19 cellular contexts compared by ENCODE assay signal in genomic region chr20:37473249-37474000, GRCh38. TPM values are rescaled to one million over a fixed set of nuclear protein-coding genes. Genes with fewer than 3 reads are reported as not detected.
A peak's percentile ranks its signal among the peaks of the same experiment; 100 is the strongest.
DNase-seq lines count a peak whose midpoint lies in the region; ATAC-seq, FAIRE-seq and TF ChIP-seq lines count a peak whose summit lies in the region.
"Had no signal": no experiment of that assay in that cellular context is flagged by ENCODE, and none has a peak within 500 bp of the region (broad histone marks: within the 10 kb centered on the region; RNA-seq: fewer than 3 reads in every experiment).

No MANE protein-coding gene starts in this region.

- H3K4ac ChIP-seq in H1 (replicated peaks; ENCODE audit: insufficient read length, low read depth, low read length) = no peak overlapping the region

- no peak overlapping the region for H3K4me3 Mint-ChIP-seq in type B pancreatic cell
- H3K4me3 Mint-ChIP-seq: CD4-positive, alpha-beta T cell; GM23338; H9 had no signal

- H2AFZ ChIP-seq in H1 (ENCODE audit: low read length) = no peak overlapping the region
- no peak overlapping the region for H2AFZ ChIP-seq in neural cell (ENCODE audit: low read depth, low read length)
- H2AFZ ChIP-seq in smooth muscle cell (ENCODE audit: low read depth) = no peak overlapping the region
- H2AFZ ChIP-seq: GM23338 had no signal

- no peak for FAIRE-seq in H1 (lab: Jason Lieb, UNC)
- FAIRE-seq: A549, GM19239 had no signal

- CTCF ChIA-PET in H1 (lab: Charles Lee; ENCODE audit: partially characterized antibody) = interaction anchor here (1.0 to 1.5 kb wide), 2 partner anchors 29 to 76 kb away, joined by 3 read pairs; no protein-coding TSS in a partner anchor

- H3K14ac ChIP-seq in H1 (ENCODE audit: insufficient read length) = no peak overlapping the region

- H3K9me3 Mint-ChIP-seq in type B pancreatic cell = peaks cover 6% of the 10 kb centered on the region

- H3K4me2 ChIP-seq in H1 (ENCODE audit: insufficient read depth in 1 of 2, low read depth in 2 of 2, low read length in 2 of 2) = no peak overlapping the region
- no peak overlapping the region for H3K4me2 ChIP-seq in neural cell (ENCODE audit: low read length)
- no peak overlapping the region for H3K4me2 ChIP-seq in smooth muscle cell
- H3K4me2 ChIP-seq: A549, GM23338 had no signal

- no peak overlapping the region for H2BK120ac ChIP-seq in H1 (replicated peaks; ENCODE audit: low read depth, low read length)

- peaks cover 0 to 3% (median 0%) of the 10 kb centered on the region in 4 experiments; a peak in 1 of 7 replicates for H3K4me1 ChIP-seq in H1 (replicated peaks in 1 of 4; ENCODE audit: control insufficient read depth in 3 of 4, insufficient read depth in 4 of 4, low read length in 3 of 4)
- no peaks in the 10 kb centered on the region for H3K4me1 ChIP-seq in smooth muscle cell (ENCODE audit: low read depth)
- H3K4me1 ChIP-seq: A549 had no signal

- no peak overlapping the region for H2BK5ac ChIP-seq in H1 (ENCODE audit: low read depth, low read length)

- no peak overlapping the region for H3K27ac Mint-ChIP-seq in type B pancreatic cell
- H3K27ac Mint-ChIP-seq: CD4-positive, alpha-beta T cell; GM23338; H9 had no signal

- H3K9me3 ChIP-seq in H1 (ENCODE audit: insufficient read depth in 2 of 2, low read depth in 1 of 2, low read length in 1 of 2) (no peaks in the 10 kb centered on the region), neural cell (ENCODE audit: low read length) (no peaks in the 10 kb centered on the region), smooth muscle cell (replicated peaks; ENCODE audit: low read depth) (no peaks in the 10 kb centered on the region)
- H3K9me3 ChIP-seq: A549 had no signal

- H3K27me3 ChIP-seq in H1 (replicated peaks in 1 of 4; ENCODE audit: control insufficient read depth in 3 of 4, extremely low read depth in 1 of 4, insufficient read depth in 3 of 4, low read length in 3 of 4) (no peaks in the 10 kb centered on the region; a peak in 1 of 7 replicates), neural cell (ENCODE audit: insufficient read depth, low read depth, low read length) (no peaks in the 10 kb centered on the region), smooth muscle cell (ENCODE audit: low read depth) (no peaks in the 10 kb centered on the region)

- no peaks in the 10 kb centered on the region for H3K9me2 ChIP-seq in neural cell (ENCODE audit: insufficient read depth, low read length)

- H3K36me3 Mint-ChIP-seq in type B pancreatic cell = no peaks in the 10 kb centered on the region

- no peaks in the 10 kb centered on the region for H4K20me1 ChIP-seq in H1 (replicated peaks in 1 of 2; ENCODE audit: control insufficient read depth in 1 of 2, insufficient read depth in 2 of 2, low read length in 2 of 2)
- H4K20me1 ChIP-seq in neural cell (ENCODE audit: insufficient read depth) = no peaks in the 10 kb centered on the region
- no peaks in the 10 kb centered on the region for H4K20me1 ChIP-seq in smooth muscle cell (ENCODE audit: low read depth)

- POLR2A ChIA-PET in H1 (lab: Charles Lee; ENCODE audit: partially characterized antibody) = interaction anchor here (0.9 kb wide), 1 partner anchor 29 kb away, joined by 3 read pairs; no protein-coding TSS in a partner anchor

- H3K36me3 ChIP-seq in H1 (ENCODE audit: control insufficient read depth in 2 of 4, insufficient read depth in 4 of 4, low read length in 3 of 4) (no peaks in the 10 kb centered on the region), neural cell (ENCODE audit: insufficient read depth, low read length) (no peaks in the 10 kb centered on the region), smooth muscle cell (ENCODE audit: low read depth) (no peaks in the 10 kb centered on the region)

- H2AK5ac ChIP-seq in H1 (ENCODE audit: low read depth, low read length) = no peak overlapping the region

- TF ChIP-seq EP300 in H1 (IDR thresholded peaks at IDR 0.05; ENCODE audit: borderline replicate concordance in 1 of 2, low read depth in 2 of 2, low read length in 2 of 2) (no peak), neural cell (conservative IDR thresholded peaks at IDR 0.05; ENCODE audit: poor library complexity, severe bottlenecking) (peak; percentile 11)

- H3K4me1 Mint-ChIP-seq in type B pancreatic cell (ENCODE audit: unreplicated experiment) = peaks cover 17% of the 10 kb centered on the region
- H3K4me1 Mint-ChIP-seq: GM23338 had no signal

- 82% methylated on average over 11 of the region's 11 CpGs; no CpG with 5 or more reads in 1 of the 2 experiments for WGBS in H1 (ENCODE audit: extremely low coverage in 1 of 2, insufficient coverage in 1 of 2, insufficient read length in 1 of 2, insufficient replicate concordance in 2 of 2, low coverage in 1 of 2, low lambda C conversion rate in 2 of 2, missing lambda C conversion rate in 1 of 2), 2 experiments
- 94% methylated on average over 11 of the region's 11 CpGs for whole genome bisulfite sequencing in smooth muscle cell (ENCODE audit: low lambda C conversion rate)

- H3K27ac ChIP-seq in H1 (ENCODE audit: low read depth, low read length) (no peak overlapping the region), neural cell (ENCODE audit: low read length) (peak overlapping the region; percentile 88), smooth muscle cell (ENCODE audit: low read depth) (no peak overlapping the region)
- H3K27ac ChIP-seq: 22Rv1, A549, C4-2B had no signal

- TF ChIP-seq RAD21 in H1 (IDR thresholded peaks at IDR 0.05 in 1 of 2, conservative IDR thresholded peaks at IDR 0.05 in 1 of 2; ENCODE audit: low read depth in 2 of 2, low read length in 2 of 2) (no peak), neural cell (conservative IDR thresholded peaks at IDR 0.05) (no peak)

- no peak overlapping the region for H2BK20ac ChIP-seq in H1 (ENCODE audit: low read length)

- H3K56ac ChIP-seq in H1 (replicated peaks; ENCODE audit: insufficient read length, low read depth, low read length) = no peak overlapping the region

- TF ChIP-seq POLR2A in H1 (IDR thresholded peaks at IDR 0.05; ENCODE audit: control extremely low read depth in 1 of 2, low read depth in 2 of 2, low read length in 2 of 2) = no peak

- no peak overlapping the region for H4K91ac ChIP-seq in H1 (replicated peaks; ENCODE audit: insufficient read length, low read length)

- ATAC-seq in GM21447 (IDR thresholded peaks at IDR 0.05; ENCODE audit: unreplicated experiment) = no peak
- ATAC-seq in GM18868 (IDR thresholded peaks at IDR 0.05; ENCODE audit: unreplicated experiment) = no peak
- ATAC-seq: A549, GM23338 had no signal

- H4K5ac ChIP-seq in H1 (ENCODE audit: insufficient read length, low read depth, low read length) = no peak overlapping the region

- peaks cover 21% of the 10 kb centered on the region for H3K27me3 Mint-ChIP-seq in type B pancreatic cell

- no peak overlapping the region for H3K4me3 ChIP-seq in H1 (ENCODE audit: extremely low read depth in 1 of 4, insufficient read depth in 2 of 4, low read depth in 3 of 4, low read length in 4 of 4)
- H3K4me3 ChIP-seq in neural cell (ENCODE audit: low read length) = peak overlapping the region; percentile 32
- H3K4me3 ChIP-seq in smooth muscle cell = no peak overlapping the region
- H3K4me3 ChIP-seq: A549, GM23338 had no signal

- no peaks in the 10 kb centered on the region for H3K79me1 ChIP-seq in H1 (ENCODE audit: low read depth, low read length)

- H3K18ac ChIP-seq in H1 (ENCODE audit: extremely low read depth, low read length) = no peak overlapping the region

- H3F3A ChIP-seq in neural cell (ENCODE audit: insufficient read depth, low read length, poor library complexity, severe bottlenecking) (no peaks in the 10 kb centered on the region), smooth muscle cell (ENCODE audit: low read depth) (no peaks in the 10 kb centered on the region)

- peak; percentile 44 for DNase-seq in NCI-H146 (lab: John Stamatoyannopoulos, UW)
- no peak for DNase-seq in NCI-H146 treated with DMSO at 0.1 percent for 48 hours (lab: John Stamatoyannopoulos, UW; ENCODE audit: unreplicated experiment)
- DNase-seq in H1 (ENCODE audit: low read depth in 1 of 2, low spot score in 2 of 2) = no peak
- DNase-seq in type B pancreatic cell (ENCODE audit: extremely low spot score, unreplicated experiment) = peak; percentile 51
- DNase-seq in smooth muscle cell (lab: John Stamatoyannopoulos, UW; ENCODE audit: unreplicated experiment) = no peak
- DNase-seq: AML-193; CD4-positive, alpha-beta T cell; DMS79 treated with DMSO at 0.1 percent for 48 hours; GF-D8; H9 had no signal

- H2BK12ac ChIP-seq in H1 (ENCODE audit: low read depth, low read length) = no peak overlapping the region

- H2BK15ac ChIP-seq in H1 (ENCODE audit: low read length) = peak overlapping the region; percentile 29; the same call in 1 of the 2 replicates

- no peaks in the 10 kb centered on the region for H3K23me2 ChIP-seq in H1 (ENCODE audit: low read depth, low read length)

- H3K79me2 ChIP-seq in H1 (ENCODE audit: control insufficient read depth in 1 of 2, insufficient read depth in 2 of 2, low read length in 2 of 2) = no peaks in the 10 kb centered on the region
- no peaks in the 10 kb centered on the region for H3K79me2 ChIP-seq in neural cell (replicated peaks; ENCODE audit: insufficient read depth, low read length)
- H3K79me2 ChIP-seq in smooth muscle cell (ENCODE audit: low read depth) = no peaks in the 10 kb centered on the region

- no peak overlapping the region for H3K23ac ChIP-seq in H1 (ENCODE audit: insufficient read length)

- TF ChIP-seq CTCF in H1 (IDR thresholded peaks at IDR 0.05; ENCODE audit: control extremely low read depth in 1 of 3, insufficient read depth in 1 of 3, low read depth in 1 of 3, low read length in 3 of 3) (no peak), neural cell (IDR thresholded peaks at IDR 0.05; ENCODE audit: poor library complexity, severe bottlenecking) (no peak), type B pancreatic cell (conservative IDR thresholded peaks at IDR 0.05) (no peak), smooth muscle cell (IDR thresholded peaks at IDR 0.05; ENCODE audit: borderline replicate concordance, insufficient read depth, poor library complexity, severe bottlenecking) (no peak)

- H4K8ac ChIP-seq in H1 (ENCODE audit: extremely low read depth, insufficient read depth, low read length) = no peak overlapping the region

- H3K9ac ChIP-seq in H1 (replicated peaks in 1 of 4; ENCODE audit: extremely low read depth in 1 of 4, low read depth in 3 of 4, low read length in 3 of 4) (no peak overlapping the region), neural cell (ENCODE audit: low read length) (peak overlapping the region; percentile 57), smooth muscle cell (ENCODE audit: low read depth) (no peak overlapping the region)

RNA-seq across cellular contexts. Expression of gene NNAT, which starts 47.6 kb away (rescaled TPM):
- total RNA-seq in H1 (2021; fragmentation: NEBNext Ultra II Directional; extraction: Animal tissue kit (Norgen Biotek cat#: 25700)) = 66.8 and 71.5 TPM in 2 replicates
- polyA plus RNA-seq in H1 (2011; rRNA removed) = 175 and 184 TPM in 2 replicates
- polyA plus RNA-seq in H1 (2011; cell fraction: cytosol; rRNA removed) = 189 TPM
- polyA plus RNA-seq in H1 (2011; cell fraction: nucleus; rRNA removed) = 108 TPM
- 95.7 to 129 TPM (median 122 TPM) in 4 replicates for polyA plus RNA-seq in H1 (2012, experiment 1 of 2)
- 151 TPM for polyA plus RNA-seq in H1 (2012, experiment 2 of 2)
- 60.7 TPM for polyA plus RNA-seq in H1 (2013, experiment 1 of 2)
- 75.9 TPM for polyA plus RNA-seq in H1 (2013, experiment 2 of 2)
- 52.9 and 63.8 TPM in 2 replicates for polyA minus RNA-seq in H1 (2011; rRNA and poly(A)+ RNA removed)
- 35.2 TPM for polyA minus RNA-seq in H1 (2011; cell fraction: cytosol; rRNA and poly(A)+ RNA removed)
- polyA minus RNA-seq in H1 (2011; cell fraction: nucleus; rRNA and poly(A)+ RNA removed) = 29.1 TPM
- polyA plus RNA-seq in neural cell = 996 and 1,180 TPM in 2 replicates
- polyA minus RNA-seq in neural cell = 462 and 477 TPM in 2 replicates
- 19.2 and 114 TPM in 2 replicates for total RNA-seq in type B pancreatic cell (ENCODE audit: low replicate concordance)
- 6.5 TPM in 1 of 2 replicates, not detected in the other for total RNA-seq in smooth muscle cell
- polyA plus RNA-seq in smooth muscle cell = 0.22 and 0.35 TPM in 2 replicates
- total RNA-seq: CD4-positive, alpha-beta T cell had no signal
- polyA plus RNA-seq: A549, BJ had no signal

RNA-seq across cellular contexts. Expression of gene BLCAP, which starts 54.3 kb away (rescaled TPM):
- 51.1 and 60.3 TPM in 2 replicates for total RNA-seq in H1 (2021; fragmentation: NEBNext Ultra II Directional; extraction: Animal tissue kit (Norgen Biotek cat#: 25700))
- polyA plus RNA-seq in H1 (2011; rRNA removed) = 69.2 and 72.2 TPM in 2 replicates
- polyA plus RNA-seq in H1 (2011; cell fraction: cytosol; rRNA removed) = 68.8 TPM
- polyA plus RNA-seq in H1 (2011; cell fraction: nucleus; rRNA removed) = 57.1 TPM
- polyA plus RNA-seq in H1 (2012, experiment 1 of 2) = 39.7 to 48.2 TPM (median 45.8 TPM) in 4 replicates
- polyA plus RNA-seq in H1 (2012, experiment 2 of 2) = 36.4 TPM
- 48.3 TPM for polyA plus RNA-seq in H1 (2013, experiment 1 of 2)
- polyA plus RNA-seq in H1 (2013, experiment 2 of 2) = 52.3 TPM
- polyA minus RNA-seq in H1 (2011; rRNA and poly(A)+ RNA removed) = 48.7 and 61.2 TPM in 2 replicates
- polyA minus RNA-seq in H1 (2011; cell fraction: cytosol; rRNA and poly(A)+ RNA removed) = 29.9 TPM
- 46.8 TPM for polyA minus RNA-seq in H1 (2011; cell fraction: nucleus; rRNA and poly(A)+ RNA removed)
- 344 and 359 TPM in 2 replicates for polyA plus RNA-seq in neural cell
- polyA minus RNA-seq in neural cell = 228 and 231 TPM in 2 replicates
- total RNA-seq in type B pancreatic cell (ENCODE audit: low replicate concordance) = 75.7 and 79.7 TPM in 2 replicates
- total RNA-seq in smooth muscle cell = 45.9 and 50.7 TPM in 2 replicates
- polyA plus RNA-seq in smooth muscle cell = 34.2 and 49.2 TPM in 2 replicates

Comparison
In these comparisons a context has a peak if more than half of its experiments do, and no peak if none do; other contexts are left out.
1. DNase-seq: peak in NCI-H146 (single experiment) and type B pancreatic cell (single experiment); none in NCI-H146 treated with DMSO at 0.1 percent for 48 hours (single experiment), H1 (0 of 2) and smooth muscle cell (single experiment).